In the genomic region with DNA sequence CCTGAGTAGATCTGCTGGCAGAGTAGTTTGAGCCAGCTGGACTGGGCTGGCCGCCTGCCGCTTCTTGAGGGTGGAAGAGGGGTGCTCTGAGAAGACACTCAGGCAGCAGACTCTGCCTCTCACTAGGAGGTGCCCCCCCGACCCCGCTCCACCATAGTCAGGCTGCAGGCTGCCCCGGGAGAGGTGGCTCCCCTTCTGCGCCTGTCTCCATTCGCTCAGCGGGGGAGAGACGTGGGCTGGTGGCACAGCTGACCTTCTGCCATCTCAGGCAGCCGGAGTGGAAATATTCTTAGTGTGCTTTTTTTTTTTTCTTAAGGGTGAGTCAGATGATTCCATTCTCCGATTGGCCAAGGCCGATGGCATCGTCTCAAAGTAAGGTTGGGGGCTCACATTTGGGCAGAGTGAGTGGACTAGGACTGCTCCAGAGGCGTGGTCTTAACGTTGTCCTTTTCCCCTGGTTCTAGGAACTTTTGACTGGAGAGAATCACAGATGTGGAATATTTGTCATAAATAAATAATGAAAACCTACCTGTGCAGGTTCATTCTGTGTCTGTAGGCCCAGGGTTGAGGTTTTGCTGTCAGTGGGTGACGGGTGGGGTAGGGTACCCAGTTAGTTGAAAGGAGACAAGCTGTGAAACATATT, we compare ENCODE assay signal across 9 cellular contexts. TPM values are rescaled to one million over a fixed set of nuclear protein-coding genes. Genes with fewer than 3 reads are reported as not detected.
A peak's percentile ranks its signal among the peaks of the same experiment; 100 is the strongest.
DNase-seq lines count a peak whose midpoint lies in the region; ATAC-seq and TF ChIP-seq lines count a peak whose summit lies in the region.
"Had no signal": no experiment of that assay in that cellular context is flagged by ENCODE, and none has a peak within 500 bp of the region (broad histone marks: within the 10 kb centered on the region; RNA-seq: fewer than 3 reads in every experiment).

No MANE protein-coding gene starts in this region.

- TF ChIP-seq CTCF in HFFc6 (IDR thresholded peaks at IDR 0.05) (no peak), gastroesophageal sphincter (IDR thresholded peaks at IDR 0.05) (no peak)

- no peak for ATAC-seq in gastroesophageal sphincter

- 59 to 63% methylated on average over 3 to 10 of the region's 16 CpGs for WGBS in gastroesophageal sphincter (ENCODE audit: low coverage in 1 of 2), 2 donors

- TF ChIP-seq EP300 in gastroesophageal sphincter (IDR thresholded peaks at IDR 0.05): no peak

- H3K27me3 Mint-ChIP-seq in HFFc6 (ENCODE audit: insufficient read depth): peaks cover 4% of the 10 kb centered on the region
- no peaks in the 10 kb centered on the region for H3K27me3 Mint-ChIP-seq in activated CD4-positive, alpha-beta T cell treated with anti-CD3 and anti-CD28 coated beads, Interleukin-2, amount 10 ng/mL, durations not matched to agents 24 days and 14 days

- H3K4me3 ChIP-seq in gastroesophageal sphincter: peak overlapping the region in 1 of 2 donors; percentile 92
- peak overlapping the region; percentile 62 to 97 (median 85) for H3K4me3 ChIP-seq in skin epidermis

- peaks cover 0 to 55% of the 10 kb centered on the region in 2 donors for H3K36me3 ChIP-seq in gastroesophageal sphincter

- H3K9me3 ChIP-seq in gastroesophageal sphincter: no peaks in the 10 kb centered on the region

- intact Hi-C loops in activated CD4-positive, alpha-beta T cell treated with anti-CD3 and anti-CD28 coated beads, Interleukin-2, amount 10 ng/mL, durations not matched to agents 24 days and 14 days (cut with micrococcal nuclease): loop anchor here (1.0 to 5.0 kb wide), 5 partner anchors 19 to 404 kb away; partner anchors contain the start of genes ADRM1, CABLES2 and LSM14B

- peaks cover 32% of the 10 kb centered on the region for H3K4me1 Mint-ChIP-seq in HFFc6 (ENCODE audit: low read depth)
- peaks cover 32% of the 10 kb centered on the region for H3K4me1 Mint-ChIP-seq in activated CD4-positive, alpha-beta T cell treated with anti-CD3 and anti-CD28 coated beads, Interleukin-2, amount 10 ng/mL, durations not matched to agents 24 days and 14 days

- DNase-seq in HFFc6: no peak
- no peak for DNase-seq in activated CD4-positive, alpha-beta T cell treated with anti-CD3 and anti-CD28 coated beads, Interleukin-2, amount 10 ng/mL, durations not matched to agents 24 days and 14 days
- no peak for DNase-seq in mesenteric fat pad (ENCODE audit: low spot score)
- DNase-seq in DMS114 treated with DMSO at 0.1 percent for 48 hours (lab: John Stamatoyannopoulos, UW; ENCODE audit: unreplicated experiment): no peak
- DNase-seq in midbrain (lab: John Stamatoyannopoulos, UW): no peak
- no peak for DNase-seq in activated CD8-positive, alpha-beta memory T cell treated with anti-CD3 and anti-CD28 coated beads for 24 hours
- DNase-seq: stimulated activated CD4-positive, alpha-beta T cell treated with anti-CD3 and anti-CD28 coated beads, Interleukin-4, amount 100 ng/mL, for 24 hours had no signal

- H3K4me1 ChIP-seq in gastroesophageal sphincter: peaks cover 0 to 33% (median 19%) of the 10 kb centered on the region in 3 donors

- peak overlapping the region; percentile 93 for H3K4me3 Mint-ChIP-seq in HFFc6
- peak overlapping the region; percentile 98 for H3K4me3 Mint-ChIP-seq in activated CD4-positive, alpha-beta T cell treated with anti-CD3 and anti-CD28 coated beads, Interleukin-2, amount 10 ng/mL, durations not matched to agents 24 days and 14 days

- H3K27ac ChIP-seq in gastroesophageal sphincter (peak overlapping the region in 3 of 4 donors; percentile 5 to 96 (median 95)), skin epidermis (peak overlapping the region in 11 of 21 experiments; percentile 3 to 99 (median 96))

- H3K9me3 Mint-ChIP-seq in HFFc6: no peaks in the 10 kb centered on the region
- H3K9me3 Mint-ChIP-seq in activated CD4-positive, alpha-beta T cell treated with anti-CD3 and anti-CD28 coated beads, Interleukin-2, amount 10 ng/mL, durations not matched to agents 24 days and 14 days: no peaks in the 10 kb centered on the region

- no peaks in the 10 kb centered on the region for H3K27me3 ChIP-seq in gastroesophageal sphincter

- TF ChIP-seq POLR2A in gastroesophageal sphincter (IDR thresholded peaks at IDR 0.05): no peak

- peak overlapping the region; percentile 71 for H3K27ac Mint-ChIP-seq in HFFc6
- H3K27ac Mint-ChIP-seq in activated CD4-positive, alpha-beta T cell treated with anti-CD3 and anti-CD28 coated beads, Interleukin-2, amount 10 ng/mL, durations not matched to agents 24 days and 14 days: peak overlapping the region; percentile 94

- H3K36me3 Mint-ChIP-seq in HFFc6 (ENCODE audit: low read depth): peaks cover 26% of the 10 kb centered on the region
- H3K36me3 Mint-ChIP-seq in activated CD4-positive, alpha-beta T cell treated with anti-CD3 and anti-CD28 coated beads, Interleukin-2, amount 10 ng/mL, durations not matched to agents 24 days and 14 days (ENCODE audit: low read depth): peaks cover 46% of the 10 kb centered on the region

RNA-seq across cellular contexts. Expression of gene RPS21, which starts 1.2 kb away (rescaled TPM):
- 1,000 to 10,000 TPM; 1,061 to 1,388 (median 1,229) TPM for total RNA-seq in HFFc6 (2021; fragmentation: NEBNext Ultra II Directional; extraction: Animal tissue kit (Norgen Biotek cat#: 25700))
- total RNA-seq in activated CD4-positive, alpha-beta T cell treated with anti-CD3 and anti-CD28 coated beads, Interleukin-2, amount 10 ng/mL, durations not matched to agents 24 days and 14 days: 2,091 and 2,109 TPM in 2 replicates
- total RNA-seq in gastroesophageal sphincter (1,000 to 10,000 TPM in 3 of 4 donors, 100 to 1,000 TPM in 1; 383 to 2,881 (median 2,372) TPM), mesenteric fat pad (856 TPM)

RNA-seq across cellular contexts. Expression of gene CABLES2, which starts 19.0 kb away (rescaled TPM):
- total RNA-seq in HFFc6 (2021; fragmentation: NEBNext Ultra II Directional; extraction: Animal tissue kit (Norgen Biotek cat#: 25700)): 1 to 10 TPM; 4.9 to 7.0 (median 6.6) TPM
- total RNA-seq in activated CD4-positive, alpha-beta T cell treated with anti-CD3 and anti-CD28 coated beads, Interleukin-2, amount 10 ng/mL, durations not matched to agents 24 days and 14 days: 13.1 and 13.5 TPM in 2 replicates
- 1 to 10 TPM; 2.7 to 9.8 (median 3.8) TPM for total RNA-seq in gastroesophageal sphincter
- total RNA-seq in mesenteric fat pad: 2.3 TPM

RNA-seq across cellular contexts. Expression of gene LAMA5, which starts 21.0 kb away (rescaled TPM):
- 1 to 10 TPM; 1.2 to 2.4 (median 1.5) TPM for total RNA-seq in HFFc6 (2021; fragmentation: NEBNext Ultra II Directional; extraction: Animal tissue kit (Norgen Biotek cat#: 25700))
- total RNA-seq in activated CD4-positive, alpha-beta T cell treated with anti-CD3 and anti-CD28 coated beads, Interleukin-2, amount 10 ng/mL, durations not matched to agents 24 days and 14 days: 2.0 and 2.1 TPM in 2 replicates
- total RNA-seq in gastroesophageal sphincter (100 to 1,000 TPM in 3 of 4 donors, 10 to 100 TPM in 1; 58.6 to 259 (median 172) TPM), mesenteric fat pad (126 TPM)

RNA-seq across cellular contexts. Expression of gene RBBP8NL, which starts 39.2 kb away (rescaled TPM):
- not detected for total RNA-seq in HFFc6 (2021; fragmentation: NEBNext Ultra II Directional; extraction: Animal tissue kit (Norgen Biotek cat#: 25700))
- not detected in 2 replicates for total RNA-seq in activated CD4-positive, alpha-beta T cell treated with anti-CD3 and anti-CD28 coated beads, Interleukin-2, amount 10 ng/mL, durations not matched to agents 24 days and 14 days
- total RNA-seq in gastroesophageal sphincter (under 1 TPM in 1 of 4 donors, not detected in 3; 0.20 TPM), mesenteric fat pad (not detected)

Comparison
In these comparisons a context has a peak if more than half of its experiments do, and no peak if none do; other contexts are left out.
1. RNA of gene LAMA5, which starts 21.0 kb away (total RNA-seq): 58.6 to 259 TPM in gastroesophageal sphincter and 126 TPM in mesenteric fat pad (single experiment); 2.0 to 2.1 TPM in activated CD4-positive, alpha-beta T cell treated with anti-CD3 and anti-CD28 coated beads, Interleukin-2, amount 10 ng/mL, durations not matched to agents 24 days and 14 days and 1.2 to 2.4 TPM in HFFc6; every median in the first group is over 10 times any median in the second.